Comparison of ENCODE assay signal across 18 cellular contexts in the genomic region with DNA sequence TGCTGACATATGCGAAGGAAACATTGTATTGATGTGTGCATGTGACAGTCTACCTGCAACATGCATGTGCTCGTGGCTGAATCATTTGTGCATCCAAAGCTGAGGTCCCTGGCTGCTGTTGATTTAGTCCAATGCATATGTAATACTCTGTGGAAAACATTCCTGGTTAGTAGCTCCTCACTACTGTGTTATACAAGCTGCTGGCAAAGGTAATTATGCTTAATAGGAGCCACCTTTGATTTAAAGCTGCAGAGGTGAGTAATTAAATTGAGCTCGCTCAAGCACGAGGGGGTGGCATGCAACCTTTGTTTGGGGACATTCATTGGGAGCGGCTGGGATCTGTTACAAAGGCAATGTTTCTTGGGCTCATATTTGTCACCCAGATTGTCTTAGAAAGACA. TPM values are rescaled to one million over a fixed set of nuclear protein-coding genes. Genes with fewer than 3 reads are reported as not detected.
DNase-seq lines count a peak whose midpoint lies in the region; ATAC-seq and TF ChIP-seq lines count a peak whose summit lies in the region.
"Had no signal": no experiment of that assay in that cellular context is flagged by ENCODE, and none has a peak within 500 bp of the region (broad histone marks: within the 10 kb centered on the region; RNA-seq: fewer than 3 reads in every experiment).

No MANE protein-coding gene starts in this region.

- no peak overlapping the region for H3K4me3 Mint-ChIP-seq in T-cell
- H3K4me3 Mint-ChIP-seq in activated T-cell treated with anti-CD3 and anti-CD28 coated beads, Interleukin-2, amount 50 U/mL, for 72 hours = no peak overlapping the region
- H3K4me3 Mint-ChIP-seq: CD4-positive, alpha-beta memory T cell had no signal

- H3K27ac ChIP-seq in neural cell (ENCODE audit: low read length) = no peak overlapping the region

- no peak overlapping the region for H3K4me2 ChIP-seq in neural cell (ENCODE audit: low read length)
- H3K4me2 ChIP-seq: SK-N-SH had no signal

- CTCF ChIA-PET in T-cell (lab: Charles Lee) = no interaction called here

- no peak for TF ChIP-seq EP300 in neural cell (conservative IDR thresholded peaks at IDR 0.05; ENCODE audit: poor library complexity, severe bottlenecking)

- H3K4me3 ChIP-seq in neural cell (ENCODE audit: low read length) = no peak overlapping the region

- H3K4me1 Mint-ChIP-seq in T-cell = peaks cover 61 to 75% (median 64%) of the 10 kb centered on the region in 3 donors
- H3K4me1 Mint-ChIP-seq in activated T-cell treated with anti-CD3 and anti-CD28 coated beads, Interleukin-2, amount 50 U/mL, for 72 hours (ENCODE audit: low read depth) = peaks cover 51% of the 10 kb centered on the region

- no peak overlapping the region for H2AFZ ChIP-seq in neural cell (ENCODE audit: low read depth, low read length)

- H3K9ac ChIP-seq in neural cell (ENCODE audit: low read length) = no peak overlapping the region
- H3K9ac ChIP-seq: SK-N-SH had no signal

- H3K36me3 Mint-ChIP-seq in T-cell = peaks cover 6% of the 10 kb centered on the region
- H3K36me3 Mint-ChIP-seq in activated T-cell treated with anti-CD3 and anti-CD28 coated beads, Interleukin-2, amount 50 U/mL, for 72 hours (ENCODE audit: insufficient read depth in 2 of 2) = peaks cover 0 to 2% of the 10 kb centered on the region in 2 donors
- H3K36me3 Mint-ChIP-seq: CD4-positive, alpha-beta memory T cell had no signal

- H3K9me2 ChIP-seq in neural cell (ENCODE audit: insufficient read depth, low read length) = no peaks in the 10 kb centered on the region
- H3K9me2 ChIP-seq: SK-N-SH had no signal

- H3K79me2 ChIP-seq in neural cell (replicated peaks; ENCODE audit: insufficient read depth, low read length) = no peaks in the 10 kb centered on the region

- H3K9me3 ChIP-seq in neural cell (ENCODE audit: low read length) = no peaks in the 10 kb centered on the region
- H3K9me3 ChIP-seq: BE2C, SK-N-SH had no signal

- POLR2A ChIA-PET in T-cell (lab: Charles Lee) = interaction anchor here in 1 of 2 donors (1.0 kb wide), 1 partner anchor 17 kb away, joined by 3 read pairs; no protein-coding TSS in a partner anchor

- no peak for TF ChIP-seq CTCF in neural cell (IDR thresholded peaks at IDR 0.05; ENCODE audit: poor library complexity, severe bottlenecking)

- no peaks in the 10 kb centered on the region for H3K27me3 ChIP-seq in neural cell (ENCODE audit: insufficient read depth, low read depth, low read length)
- H3K27me3 ChIP-seq: BE2C had no signal

- no peaks in the 10 kb centered on the region for H4K20me1 ChIP-seq in neural cell (ENCODE audit: insufficient read depth)

- H3K36me3 ChIP-seq in neural cell (ENCODE audit: insufficient read depth, low read length) = no peaks in the 10 kb centered on the region
- H3K36me3 ChIP-seq: BE2C had no signal

- no peak for ATAC-seq in T-cell (replicated peaks in 1 of 4)
- no peak for ATAC-seq in activated T-cell treated with anti-CD3 and anti-CD28 coated beads, Interleukin-2, amount 50 U/mL, for 72 hours (replicated peaks in 1 of 2)

- no peaks in the 10 kb centered on the region for H3K9me3 Mint-ChIP-seq in T-cell
- no peaks in the 10 kb centered on the region for H3K9me3 Mint-ChIP-seq in activated T-cell treated with anti-CD3 and anti-CD28 coated beads, Interleukin-2, amount 50 U/mL, for 72 hours
- H3K9me3 Mint-ChIP-seq: CD4-positive, alpha-beta memory T cell had no signal

- peaks cover 0 to 4% of the 10 kb centered on the region in 2 donors for H3K27me3 Mint-ChIP-seq in T-cell
- no peaks in the 10 kb centered on the region for H3K27me3 Mint-ChIP-seq in activated T-cell treated with anti-CD3 and anti-CD28 coated beads, Interleukin-2, amount 50 U/mL, for 72 hours (ENCODE audit: low read depth)

- TF ChIP-seq RAD21 in neural cell (conservative IDR thresholded peaks at IDR 0.05) = no peak

- H3F3A ChIP-seq in neural cell (ENCODE audit: insufficient read depth, low read length, poor library complexity, severe bottlenecking) = no peaks in the 10 kb centered on the region

- peak; percentile 17 for DNase-seq in NCI-H82 (lab: John Stamatoyannopoulos, UW)
- no peak for DNase-seq in NCI-H82 treated with DMSO at 0.1 percent for 48 hours (lab: John Stamatoyannopoulos, UW; ENCODE audit: unreplicated experiment)
- DNase-seq in NCI-H146 (lab: John Stamatoyannopoulos, UW) = peak; percentile 72
- DNase-seq in T-cell = no peak
- no peak for DNase-seq in activated T-cell treated with anti-CD3 and anti-CD28 coated beads, Interleukin-2, amount 50 U/mL, for 72 hours
- DNase-seq in ecto neural progenitor cell (ENCODE audit: low spot score) = no peak
- DNase-seq in DMS79 (lab: John Stamatoyannopoulos, UW) = no peak
- DNase-seq: BE2C; Calu3; CD4-positive, alpha-beta memory T cell; EL; KBM-7; NCI-H1436; NCI-H2029 treated with DMSO at 0.1 percent for 48 hours; NCI-H510A; Right ventricle myocardium superior; SK-N-SH had no signal

- peak overlapping the region; percentile 74 to 95 for H3K27ac Mint-ChIP-seq in T-cell
- no peak overlapping the region for H3K27ac Mint-ChIP-seq in activated T-cell treated with anti-CD3 and anti-CD28 coated beads, Interleukin-2, amount 50 U/mL, for 72 hours

TF ChIP-seq in neural cell, 6 proteins besides CTCF, POLR2A, EP300 and RAD21:
- TF ChIP-seq, protein P1, sequence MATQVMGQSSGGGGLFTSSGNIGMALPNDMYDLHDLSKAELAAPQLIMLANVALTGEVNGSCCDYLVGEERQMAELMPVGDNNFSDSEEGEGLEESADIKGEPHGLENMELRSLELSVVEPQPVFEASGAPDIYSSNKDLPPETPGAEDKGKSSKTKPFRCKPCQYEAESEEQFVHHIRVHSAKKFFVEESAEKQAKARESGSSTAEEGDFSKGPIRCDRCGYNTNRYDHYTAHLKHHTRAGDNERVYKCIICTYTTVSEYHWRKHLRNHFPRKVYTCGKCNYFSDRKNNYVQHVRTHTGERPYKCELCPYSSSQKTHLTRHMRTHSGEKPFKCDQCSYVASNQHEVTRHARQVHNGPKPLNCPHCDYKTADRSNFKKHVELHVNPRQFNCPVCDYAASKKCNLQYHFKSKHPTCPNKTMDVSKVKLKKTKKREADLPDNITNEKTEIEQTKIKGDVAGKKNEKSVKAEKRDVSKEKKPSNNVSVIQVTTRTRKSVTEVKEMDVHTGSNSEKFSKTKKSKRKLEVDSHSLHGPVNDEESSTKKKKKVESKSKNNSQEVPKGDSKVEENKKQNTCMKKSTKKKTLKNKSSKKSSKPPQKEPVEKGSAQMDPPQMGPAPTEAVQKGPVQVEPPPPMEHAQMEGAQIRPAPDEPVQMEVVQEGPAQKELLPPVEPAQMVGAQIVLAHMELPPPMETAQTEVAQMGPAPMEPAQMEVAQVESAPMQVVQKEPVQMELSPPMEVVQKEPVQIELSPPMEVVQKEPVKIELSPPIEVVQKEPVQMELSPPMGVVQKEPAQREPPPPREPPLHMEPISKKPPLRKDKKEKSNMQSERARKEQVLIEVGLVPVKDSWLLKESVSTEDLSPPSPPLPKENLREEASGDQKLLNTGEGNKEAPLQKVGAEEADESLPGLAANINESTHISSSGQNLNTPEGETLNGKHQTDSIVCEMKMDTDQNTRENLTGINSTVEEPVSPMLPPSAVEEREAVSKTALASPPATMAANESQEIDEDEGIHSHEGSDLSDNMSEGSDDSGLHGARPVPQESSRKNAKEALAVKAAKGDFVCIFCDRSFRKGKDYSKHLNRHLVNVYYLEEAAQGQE (IDR thresholded peaks at IDR 0.05; ENCODE audit: borderline replicate concordance) = no peak
- TF ChIP-seq TAF1 (IDR thresholded peaks at IDR 0.05; ENCODE audit: low read depth) = no peak
- no peak for TF ChIP-seq EZH2 (IDR thresholded peaks at IDR 0.05; ENCODE audit: borderline replicate concordance, insufficient read depth, low read length, poor library complexity, severe bottlenecking)
- TF ChIP-seq SMC3 (conservative IDR thresholded peaks at IDR 0.05; ENCODE audit: poor library complexity) = no peak
- peak; percentile 9 for TF ChIP-seq POLR2AphosphoS5 (IDR thresholded peaks at IDR 0.05)

RNA-seq across cellular contexts. Expression of a gene that starts 24.6 kb away (rescaled TPM):
- total RNA-seq in T-cell = 10 to 100 TPM; 20.2 to 42.9 (median 25.8) TPM
- polyA plus RNA-seq in neural cell = 4.6 and 6.0 TPM in 2 replicates
- polyA minus RNA-seq in neural cell = 39.4 and 52.6 TPM in 2 replicates
- 10 to 100 TPM; 29.3 to 56.7 TPM for total RNA-seq in activated T-cell treated with anti-CD3 and anti-CD28 coated beads, Interleukin-2, amount 50 U/mL, for 72 hours
- total RNA-seq: Calu3 had no signal

Comparison
In these comparisons a context has a peak if more than half of its experiments do, and no peak if none do; other contexts are left out.
1. DNase-seq: peak in NCI-H82 (single experiment) and NCI-H146 (single experiment); none in NCI-H82 treated with DMSO at 0.1 percent for 48 hours (single experiment), T-cell (0 of 34), activated T-cell treated with anti-CD3 and anti-CD28 coated beads, Interleukin-2, amount 50 U/mL, for 72 hours (0 of 2), ecto neural progenitor cell (single experiment) and DMS79 (single experiment).